Comparison of ENCODE assay signal across 9 cellular contexts in genomic region chr15:80404719-80405553, GRCh38. TPM values are rescaled to one million over a fixed set of nuclear protein-coding genes. Genes with fewer than 3 reads are reported as not detected.
DNase-seq lines count a peak whose midpoint lies in the region; ATAC-seq lines count a peak whose summit lies in the region.
"Had no signal": no experiment of that assay in that cellular context is flagged by ENCODE, and none has a peak within 500 bp of the region (broad histone marks: within the 10 kb centered on the region; RNA-seq: fewer than 3 reads in every experiment).

No MANE protein-coding gene starts in this region.

- no peaks in the 10 kb centered on the region for H3K9me3 ChIP-seq in esophagus (ENCODE audit: control insufficient read depth in 2 of 2, insufficient read depth in 1 of 2, low read depth in 1 of 2, low read length in 1 of 2)
- H3K9me3 ChIP-seq in naive thymus-derived CD4-positive, alpha-beta T cell (ENCODE audit: control insufficient read depth in 2 of 3, low read length in 3 of 3) = no peaks in the 10 kb centered on the region

- intact Hi-C loops in naive thymus-derived CD4-positive, alpha-beta T cell (cut with micrococcal nuclease) = no loop called here

- H3K36me3 Mint-ChIP-seq in naive thymus-derived CD4-positive, alpha-beta T cell = peaks cover 0 to 4% (median 0%) of the 10 kb centered on the region in 5 donors

- H3K9me3 Mint-ChIP-seq in naive thymus-derived CD4-positive, alpha-beta T cell = peaks cover 0 to 7% (median 0%) of the 10 kb centered on the region in 11 donors

- DNase-seq in DMS79 treated with DMSO at 0.1 percent for 48 hours (lab: John Stamatoyannopoulos, UW) = peak; percentile 8
- DNase-seq in DMS79 (lab: John Stamatoyannopoulos, UW) = no peak
- peak; percentile 1 for DNase-seq in NCI-H748 treated with DMSO at 0.1 percent for 48 hours (lab: John Stamatoyannopoulos, UW)
- DNase-seq in naive thymus-derived CD4-positive, alpha-beta T cell = no peak

- POLR2A ChIA-PET in naive thymus-derived CD4-positive, alpha-beta T cell (lab: Charles Lee) = no interaction called here

- H3K27me3 ChIP-seq in esophagus (ENCODE audit: control insufficient read depth in 1 of 2, insufficient read depth in 2 of 2, low read length in 2 of 2) = no peaks in the 10 kb centered on the region
- H3K27me3 ChIP-seq in naive thymus-derived CD4-positive, alpha-beta T cell (ENCODE audit: control insufficient read depth in 2 of 2, insufficient read depth in 2 of 2, low read length in 2 of 2) = no peaks in the 10 kb centered on the region

- peak overlapping the region in 1 of 9 donors; percentile 15 for H3K27ac Mint-ChIP-seq in naive thymus-derived CD4-positive, alpha-beta T cell

- H3K27ac ChIP-seq in esophagus (ENCODE audit: low read depth in 2 of 2, low read length in 1 of 2) = no peak overlapping the region
- no peak overlapping the region for H3K27ac ChIP-seq in naive thymus-derived CD4-positive, alpha-beta T cell (ENCODE audit: low read depth, low read length)
- H3K27ac ChIP-seq: C4-2B had no signal

- peaks cover 69 to 77% (median 72%) of the 10 kb centered on the region in 5 donors for H3K27me3 Mint-ChIP-seq in naive thymus-derived CD4-positive, alpha-beta T cell

- peaks cover 0 to 5% (median 5%) of the 10 kb centered on the region in 7 donors for H3K4me1 Mint-ChIP-seq in naive thymus-derived CD4-positive, alpha-beta T cell

- no peaks in the 10 kb centered on the region for H3K36me3 ChIP-seq in esophagus (ENCODE audit: control insufficient read depth in 2 of 2, insufficient read depth in 2 of 2, low read length in 1 of 2)
- H3K36me3 ChIP-seq in naive thymus-derived CD4-positive, alpha-beta T cell (ENCODE audit: control insufficient read depth in 2 of 3, insufficient read depth in 3 of 3, low read length in 3 of 3) = no peaks in the 10 kb centered on the region

- peaks cover 0 to 2% of the 10 kb centered on the region in 2 donors for H3K4me1 ChIP-seq in esophagus (ENCODE audit: control insufficient read depth in 2 of 2, insufficient read depth in 2 of 2, low read length in 1 of 2)
- no peaks in the 10 kb centered on the region for H3K4me1 ChIP-seq in naive thymus-derived CD4-positive, alpha-beta T cell (ENCODE audit: control insufficient read depth in 2 of 2, insufficient read depth in 2 of 2, low read length in 2 of 2)

- peak overlapping the region in 6 of 10 donors; percentile 15 to 49 (median 26) for H3K4me3 Mint-ChIP-seq in naive thymus-derived CD4-positive, alpha-beta T cell

- no peak for ATAC-seq in naive thymus-derived CD4-positive, alpha-beta T cell
- ATAC-seq in HG02588 (IDR thresholded peaks at IDR 0.05; ENCODE audit: unreplicated experiment) = no peak
- ATAC-seq in GM21786 (IDR thresholded peaks at IDR 0.05; ENCODE audit: unreplicated experiment) = no peak
- no peak for ATAC-seq in GM18907 (IDR thresholded peaks at IDR 0.05; ENCODE audit: unreplicated experiment)

- 5 to 6% methylated on average over 38 of the region's 38 CpGs for WGBS in esophagus, 2 donors

- CTCF ChIA-PET in naive thymus-derived CD4-positive, alpha-beta T cell (lab: Charles Lee) = no interaction called here

- peak overlapping the region; percentile 49 to 53 for H3K4me3 ChIP-seq in esophagus (ENCODE audit: low read depth in 1 of 2, low read length in 2 of 2)
- no peak overlapping the region for H3K4me3 ChIP-seq in naive thymus-derived CD4-positive, alpha-beta T cell (ENCODE audit: low read length)

RNA-seq across cellular contexts. Expression of gene ARNT2, which starts 0.8 kb away (rescaled TPM):
- under 1 TPM; 0.33 to 0.94 TPM for polyA plus RNA-seq in esophagus
- total RNA-seq in naive thymus-derived CD4-positive, alpha-beta T cell = not detected
- not detected for polyA plus RNA-seq in naive thymus-derived CD4-positive, alpha-beta T cell

Comparison
In these comparisons a context has a peak if more than half of its experiments do, and no peak if none do; other contexts are left out.
1. DNase-seq: peak in DMS79 treated with DMSO at 0.1 percent for 48 hours (single experiment) and NCI-H748 treated with DMSO at 0.1 percent for 48 hours (single experiment); none in DMS79 (single experiment) and naive thymus-derived CD4-positive, alpha-beta T cell (0 of 9).